In the genomic region with DNA sequence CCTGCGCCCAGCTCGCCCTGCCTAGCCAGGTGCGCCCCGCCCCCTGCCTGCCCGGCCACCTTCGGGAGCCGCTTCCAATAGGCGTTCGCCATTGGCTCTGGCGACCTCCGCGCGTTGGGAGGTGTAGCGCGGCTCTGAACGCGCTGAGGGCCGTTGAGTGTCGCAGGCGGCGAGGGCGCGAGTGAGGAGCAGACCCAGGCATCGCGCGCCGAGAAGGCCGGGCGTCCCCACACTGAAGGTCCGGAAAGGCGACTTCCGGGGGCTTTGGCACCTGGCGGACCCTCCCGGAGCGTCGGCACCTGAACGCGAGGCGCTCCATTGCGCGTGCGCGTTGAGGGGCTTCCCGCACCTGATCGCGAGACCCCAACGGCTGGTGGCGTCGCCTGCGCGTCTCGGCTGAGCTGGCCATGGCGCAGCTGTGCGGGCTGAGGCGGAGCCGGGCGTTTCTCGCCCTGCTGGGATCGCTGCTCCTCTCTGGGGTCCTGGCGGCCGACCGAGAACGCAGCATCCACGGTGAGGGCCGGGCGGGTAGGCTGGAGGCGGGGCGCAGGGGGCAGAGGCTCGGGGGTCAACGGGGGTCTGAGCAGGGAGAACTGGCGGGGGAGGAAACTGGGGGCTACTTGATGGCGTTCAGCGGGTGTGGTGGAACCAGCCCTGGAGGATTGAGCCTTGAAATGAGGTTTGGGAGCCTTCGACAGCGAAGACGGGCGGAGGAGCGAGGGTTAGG, we compare ENCODE assay signal across 9 cellular contexts. TPM values are rescaled to one million over a fixed set of nuclear protein-coding genes. Genes with fewer than 3 reads are reported as not detected.
DNase-seq lines count a peak whose midpoint lies in the region; ATAC-seq, FAIRE-seq and TF ChIP-seq lines count a peak whose summit lies in the region.
"Had no signal": no experiment of that assay in that cellular context is flagged by ENCODE, and none has a peak within 500 bp of the region (broad histone marks: within the 10 kb centered on the region; RNA-seq: fewer than 3 reads in every experiment).

A gene with protein sequence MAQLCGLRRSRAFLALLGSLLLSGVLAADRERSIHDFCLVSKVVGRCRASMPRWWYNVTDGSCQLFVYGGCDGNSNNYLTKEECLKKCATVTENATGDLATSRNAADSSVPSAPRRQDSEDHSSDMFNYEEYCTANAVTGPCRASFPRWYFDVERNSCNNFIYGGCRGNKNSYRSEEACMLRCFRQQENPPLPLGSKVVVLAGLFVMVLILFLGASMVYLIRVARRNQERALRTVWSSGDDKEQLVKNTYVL (plus strand): TSS at position 88 of the 727 bp plus-strand sequence. CDS start 320 bp downstream, at position 408.

- no peak for TF ChIP-seq CTCF in CD4-positive, alpha-beta T cell (IDR thresholded peaks at IDR 0.05)
- TF ChIP-seq CTCF in mammary epithelial cell (conservative IDR thresholded peaks at IDR 0.05 in 1 of 2, IDR thresholded peaks at IDR 0.05 in 1 of 2; ENCODE audit: extremely low read depth in 1 of 2, insufficient read depth in 1 of 2, low read depth in 1 of 2, low read length in 2 of 2) (no peak), kidney (IDR thresholded peaks at IDR 0.05; ENCODE audit: borderline replicate concordance, extremely low read depth, insufficient read depth) (no peak)

- peak in 6 of 10 experiments; percentile 27 to 54 (median 46) for DNase-seq in CD4-positive, alpha-beta T cell
- DNase-seq in HEK293T (ENCODE audit: extremely low spot score) (peak; percentile 65), SJCRH30 (no peak), mammary epithelial cell (no peak), kidney (no peak), hepatic stellate cell (ENCODE audit: low spot score) (no peak)
- peak; percentile 42 to 48 for DNase-seq in stimulated activated CD4-positive, alpha-beta T cell treated with anti-CD3 and anti-CD28 coated beads, Interleukin-4, amount 100 ng/mL, for 4 hours

- no peaks in the 10 kb centered on the region for H3K27me3 Mint-ChIP-seq in CD4-positive, alpha-beta T cell

- H3K9me3 ChIP-seq in CD4-positive, alpha-beta T cell (ENCODE audit: control insufficient read depth, low read length): no peaks in the 10 kb centered on the region
- H3K9me3 ChIP-seq in SJCRH30 (replicated peaks) (no peaks in the 10 kb centered on the region), mammary epithelial cell (replicated peaks; ENCODE audit: insufficient read depth, low read length) (no peaks in the 10 kb centered on the region), kidney (ENCODE audit: control insufficient read depth in 1 of 2, low read length in 2 of 2) (no peaks in the 10 kb centered on the region)

- H3K27me3 ChIP-seq in CD4-positive, alpha-beta T cell (ENCODE audit: control insufficient read depth, insufficient read depth, low read length): no peaks in the 10 kb centered on the region
- H3K27me3 ChIP-seq in SJCRH30 (no peaks in the 10 kb centered on the region), mammary epithelial cell (ENCODE audit: insufficient read depth, low read length) (no peaks in the 10 kb centered on the region)

- H3K4me3 ChIP-seq in SJCRH30 (no peak within 1 kb of the TSS), mammary epithelial cell (replicated peaks in 1 of 3; ENCODE audit: insufficient read depth in 1 of 3, low read depth in 2 of 3, low read length in 3 of 3) (peak within 1 kb of the TSS; percentile 75 to 95 (median 83)), kidney (ENCODE audit: low read length in 2 of 2) (peak within 1 kb of the TSS; percentile 79 to 80)

- WGBS in mammary epithelial cell (ENCODE audit: low coverage, missing lambda C conversion rate): 0% methylated on average over 2 of the region's 78 CpGs

- H3K36me3 ChIP-seq in SJCRH30: no peaks in the 10 kb centered on the region
- peaks cover 3% of the 10 kb centered on the region for H3K36me3 ChIP-seq in mammary epithelial cell (ENCODE audit: insufficient read depth, low read length)
- H3K36me3 ChIP-seq in kidney (ENCODE audit: control insufficient read depth in 1 of 2, insufficient read depth in 2 of 2, low read length in 2 of 2): no peaks in the 10 kb centered on the region

- intact Hi-C loops in CD4-positive, alpha-beta T cell (cut with DNase I, micrococcal nuclease): loop anchor here (2.0 to 5.0 kb wide), 2 partner anchors 48 to 52 kb away; no protein-coding TSS in a partner anchor
- intact Hi-C loops in mammary epithelial cell (cut with micrococcal nuclease): loop anchor here (1.0 kb wide), 1 partner anchor 71 kb away; a partner anchor contains a TSS
- intact Hi-C loops in kidney (cut with DNase I): no loop called here

- peak within 1 kb of the TSS; percentile 46 for H3K27ac ChIP-seq in CD4-positive, alpha-beta T cell (ENCODE audit: low read depth, low read length)
- H3K27ac ChIP-seq in SJCRH30: peak within 1 kb of the TSS; percentile 4; the same call in 1 of the 2 replicates
- peak within 1 kb of the TSS; percentile 90 for H3K27ac ChIP-seq in mammary epithelial cell (ENCODE audit: insufficient read depth, low read depth, low read length)
- peak within 1 kb of the TSS; percentile 94 to 96 for H3K27ac ChIP-seq in kidney (ENCODE audit: low read depth in 2 of 2, low read length in 2 of 2)
- H3K27ac ChIP-seq: KMS-11 had no signal

- CTCF ChIA-PET in CD4-positive, alpha-beta T cell (lab: Charles Lee): interaction anchor here (0.7 to 1.4 kb wide), 2 partner anchors 54 to 362 kb away, joined by 3 to 4 read pairs; no protein-coding TSS in a partner anchor
- CTCF ChIA-PET in HEK293T (lab: Yijun Ruan, JAX): no interaction called here
- CTCF ChIA-PET in mammary epithelial cell (lab: Charles Lee; ENCODE audit: low non-redundant PET): interaction anchor here (0.6 kb wide), 1 partner anchor 46 kb away, joined by 3 read pairs; no protein-coding TSS in a partner anchor

- FAIRE-seq in kidney (lab: Jason Lieb, UNC): no peak

- peak within 1 kb of the TSS; percentile 83 for H3K4me3 Mint-ChIP-seq in CD4-positive, alpha-beta T cell

- in situ Hi-C loops in mammary epithelial cell (cut with MboI; ENCODE audit: low sequenced_read_pairs in 2 of 2): no loop called here

- peaks cover 53% of the 10 kb centered on the region for H3K79me2 ChIP-seq in mammary epithelial cell (ENCODE audit: insufficient read depth, low read length)

- BruUV-seq in mammary epithelial cell (replicated peaks; lab: Mats Ljungman, UMichigan): TSS peak; percentile 65

- peak within 1 kb of the TSS; percentile 89 for H3K4me2 ChIP-seq in mammary epithelial cell (ENCODE audit: insufficient read depth, low read depth, low read length)
- H3K4me2 ChIP-seq: KMS-11 had no signal

- H3K9ac ChIP-seq in mammary epithelial cell (ENCODE audit: insufficient read depth, low read length) (peak within 1 kb of the TSS; percentile 95), kidney (ENCODE audit: low read length in 2 of 2) (peak within 1 kb of the TSS; percentile 81 to 96)
- H3K9ac ChIP-seq: KMS-11 had no signal

- POLR2A ChIA-PET in CD4-positive, alpha-beta T cell (lab: Charles Lee): interaction anchor here (0.7 to 2.7 kb wide), 8 partner anchors 9 to 358 kb away, joined by 3 to 16 read pairs (median 4); a partner anchor contains a TSS
- POLR2A ChIA-PET in HEK293T (lab: Yijun Ruan, JAX): interaction anchor here (0.6 to 1.8 kb wide), 3 partner anchors 18 to 124 kb away, joined by 3 to 10 read pairs (median 3); a partner anchor contains a TSS

- H3K4me1 ChIP-seq in SJCRH30 (peaks cover 39% of the 10 kb centered on the region), mammary epithelial cell (ENCODE audit: insufficient read depth, low read length) (peaks cover 31% of the 10 kb centered on the region), kidney (ENCODE audit: control insufficient read depth in 1 of 2, insufficient read depth in 1 of 2, low read depth in 1 of 2, low read length in 2 of 2) (peaks cover 24 to 38% of the 10 kb centered on the region in 2 donors)

- dilution Hi-C loops in mammary epithelial cell (cut with HindIII; ENCODE audit: low sequenced_read_pairs): no loop called here

- H3K27ac Mint-ChIP-seq in CD4-positive, alpha-beta T cell: peak within 1 kb of the TSS; percentile 71

- peak; percentile 37 for ATAC-seq in CD4-positive, alpha-beta T cell (ENCODE audit: poor library complexity)
- ATAC-seq in GM21825 (IDR thresholded peaks at IDR 0.05; ENCODE audit: unreplicated experiment): no peak

- H3K36me3 Mint-ChIP-seq in CD4-positive, alpha-beta T cell (ENCODE audit: low read depth): no peaks in the 10 kb centered on the region

- H4K20me1 ChIP-seq in mammary epithelial cell (ENCODE audit: insufficient read depth, low read length): no peaks in the 10 kb centered on the region

- H3K4me1 Mint-ChIP-seq in CD4-positive, alpha-beta T cell (ENCODE audit: low read depth): peaks cover 31% of the 10 kb centered on the region

- peak within 1 kb of the TSS; percentile 77 for H2AFZ ChIP-seq in mammary epithelial cell (ENCODE audit: low read depth, low read length)

- no peaks in the 10 kb centered on the region for H3K9me3 Mint-ChIP-seq in CD4-positive, alpha-beta T cell

TF ChIP-seq in HEK293T, 16 proteins besides CTCF, POLR2A, EP300 and RAD21:
- peak; percentile 48 for TF ChIP-seq L3MBTL2 (conservative IDR thresholded peaks at IDR 0.05)
- TF ChIP-seq, protein P1, sequence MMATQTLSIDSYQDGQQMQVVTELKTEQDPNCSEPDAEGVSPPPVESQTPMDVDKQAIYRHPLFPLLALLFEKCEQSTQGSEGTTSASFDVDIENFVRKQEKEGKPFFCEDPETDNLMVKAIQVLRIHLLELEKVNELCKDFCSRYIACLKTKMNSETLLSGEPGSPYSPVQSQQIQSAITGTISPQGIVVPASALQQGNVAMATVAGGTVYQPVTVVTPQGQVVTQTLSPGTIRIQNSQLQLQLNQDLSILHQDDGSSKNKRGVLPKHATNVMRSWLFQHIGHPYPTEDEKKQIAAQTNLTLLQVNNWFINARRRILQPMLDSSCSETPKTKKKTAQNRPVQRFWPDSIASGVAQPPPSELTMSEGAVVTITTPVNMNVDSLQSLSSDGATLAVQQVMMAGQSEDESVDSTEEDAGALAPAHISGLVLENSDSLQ (IDR thresholded peaks at IDR 0.05): no peak

RNA-seq across cellular contexts. Expression of the gene that starts here (rescaled TPM):
- total RNA-seq in CD4-positive, alpha-beta T cell: 10 to 100 TPM; 25.4 to 26.5 TPM
- 0.38 and 0.45 TPM in 2 replicates for total RNA-seq in SJCRH30 (2014; rRNA removed; shearing (Covaris generic))
- total RNA-seq in mammary epithelial cell (100 to 1,000 TPM; 775 to 871 TPM), kidney (381 TPM)
- polyA plus RNA-seq in mammary epithelial cell (333 TPM), kidney (ENCODE audit: insufficient read depth, low read depth, low replicate concordance) (425 TPM)
- polyA minus RNA-seq in mammary epithelial cell: 334 TPM

Comparison
In these comparisons a context has a peak if more than half of its experiments do, and no peak if none do; other contexts are left out.
1. RNA of the gene that starts here (total RNA-seq): 775 to 871 TPM in mammary epithelial cell, 381 TPM in kidney (single experiment) and 25.4 to 26.5 TPM in CD4-positive, alpha-beta T cell; 0.38 to 0.45 TPM in SJCRH30; every median in the first group is over 10 times any median in the second.
2. RNA of the gene that starts here (total RNA-seq): 775 to 871 TPM in mammary epithelial cell and 381 TPM in kidney (single experiment); 25.4 to 26.5 TPM in CD4-positive, alpha-beta T cell; every median in the first group is over 10 times any median in the second.
3. DNase-seq: peak in CD4-positive, alpha-beta T cell (6 of 10), HEK293T (single experiment) and stimulated activated CD4-positive, alpha-beta T cell treated with anti-CD3 and anti-CD28 coated beads, Interleukin-4, amount 100 ng/mL, for 4 hours (2 of 2); none in SJCRH30 (0 of 2), mammary epithelial cell (single experiment), kidney (single experiment) and hepatic stellate cell (single experiment).
4. H3K27ac ChIP-seq: peak in every context shown above with its lines; median percentile 95 in kidney; 90 in mammary epithelial cell; 46 in CD4-positive, alpha-beta T cell; 4 in SJCRH30.